ENCODE assay signal across 8 cellular contexts in the genomic region with DNA sequence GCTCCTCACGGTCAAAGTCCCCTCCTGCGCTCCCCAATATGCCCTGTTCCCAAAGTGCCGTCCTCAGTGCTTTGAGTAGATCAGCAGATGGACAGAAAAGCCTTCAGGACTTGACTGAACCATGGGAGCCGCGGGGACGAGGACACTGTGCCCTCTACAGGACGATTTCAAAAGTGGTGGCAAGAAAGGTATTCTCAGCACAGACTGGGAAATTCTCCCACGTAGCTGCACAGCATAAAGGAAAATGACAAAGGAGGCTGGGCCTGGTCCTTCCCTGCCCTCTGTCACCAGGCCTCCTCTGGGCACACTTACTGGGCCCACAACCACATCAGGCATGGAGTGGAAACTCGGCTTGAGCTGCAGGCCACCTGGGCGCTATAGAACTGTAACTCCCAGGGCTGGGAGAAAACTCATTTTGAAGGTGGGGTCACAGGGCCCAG. TPM values are rescaled to one million over a fixed set of nuclear protein-coding genes. Genes with fewer than 3 reads are reported as not detected.
A peak's percentile ranks its signal among the peaks of the same experiment; 100 is the strongest.
DNase-seq lines count a peak whose midpoint lies in the region; ATAC-seq, FAIRE-seq and TF ChIP-seq lines count a peak whose summit lies in the region.

No MANE protein-coding gene starts in this region.

- 22 to 23% methylated on average over 10 of the region's 10 CpGs for WGBS in pancreas, 2 donors

- no peaks in the 10 kb centered on the region for H3K27me3 Mint-ChIP-seq in CD8-positive, alpha-beta memory T cell
- no peaks in the 10 kb centered on the region for H3K27me3 Mint-ChIP-seq in activated T-helper 17 cell treated with anti-CD3 and anti-CD28 coated beads, Interleukin-2, amount 50 U/mL, for 72 hours

- CTCF ChIA-PET in CD8-positive, alpha-beta memory T cell (lab: Charles Lee) = interaction anchor here (0.7 to 6.0 kb wide), 26 partner anchors 9 to 284 kb away, joined by 3 to 144 read pairs (median 4); a partner anchor contains a TSS

- H3K9me3 Mint-ChIP-seq in CD8-positive, alpha-beta memory T cell = no peaks in the 10 kb centered on the region
- H3K9me3 Mint-ChIP-seq in activated T-helper 17 cell treated with anti-CD3 and anti-CD28 coated beads, Interleukin-2, amount 50 U/mL, for 72 hours = no peaks in the 10 kb centered on the region

- intact Hi-C loops in pancreas (cut with DNase I) (loop anchor here in 1 of 3 donors (5.0 kb wide), 1 partner anchor 97 kb away; no protein-coding TSS in a partner anchor), uterus (cut with DNase I; ENCODE audit: low total_unique reads) (loop anchor here (10.0 kb wide), 1 partner anchor 85 kb away; no protein-coding TSS in a partner anchor)

- ATAC-seq in HG03460 (IDR thresholded peaks at IDR 0.05; ENCODE audit: unreplicated experiment) (peak; percentile 84), pancreas (peak; percentile 80 to 93 (median 89))
- ATAC-seq in activated T-helper 17 cell treated with anti-CD3 and anti-CD28 coated beads, Interleukin-2, amount 50 U/mL, for 72 hours (replicated peaks) = peak; percentile 96

- TF ChIP-seq CTCF in foreskin fibroblast (IDR thresholded peaks at IDR 0.05; ENCODE audit: low read depth, low read length) = peak; percentile 70
- peak; percentile 21 to 59 (median 52) for TF ChIP-seq CTCF in pancreas (IDR thresholded peaks at IDR 0.05)
- TF ChIP-seq CTCF in uterus (IDR thresholded peaks at IDR 0.05) = peak; percentile 39 to 56 (median 50)

- TF ChIP-seq POLR2A in uterus (IDR thresholded peaks at IDR 0.05) = no peak

- POLR2A ChIA-PET in CD8-positive, alpha-beta memory T cell (lab: Charles Lee) = no interaction called here

- no peaks in the 10 kb centered on the region for H3K9me3 ChIP-seq in CD8-positive, alpha-beta memory T cell (ENCODE audit: low read length)
- H3K9me3 ChIP-seq in pancreas (no peaks in the 10 kb centered on the region), uterus (no peaks in the 10 kb centered on the region)

- H3K4me1 ChIP-seq in CD8-positive, alpha-beta memory T cell (ENCODE audit: insufficient read depth, low read length) = no peaks in the 10 kb centered on the region
- H3K4me1 ChIP-seq in pancreas (peaks cover 4 to 18% (median 10%) of the 10 kb centered on the region in 3 donors), uterus (no peaks in the 10 kb centered on the region)

- no peak overlapping the region for H3K4me3 ChIP-seq in CD8-positive, alpha-beta memory T cell (ENCODE audit: low read length)
- no peak overlapping the region for H3K4me3 ChIP-seq in foreskin fibroblast (ENCODE audit: low read depth in 1 of 2, low read length in 2 of 2)
- H3K4me3 ChIP-seq in pancreas = no peak overlapping the region
- no peak overlapping the region for H3K4me3 ChIP-seq in uterus

- H3K36me3 Mint-ChIP-seq in CD8-positive, alpha-beta memory T cell = no peaks in the 10 kb centered on the region
- H3K36me3 Mint-ChIP-seq in activated T-helper 17 cell treated with anti-CD3 and anti-CD28 coated beads, Interleukin-2, amount 50 U/mL, for 72 hours (ENCODE audit: low read depth) = no peaks in the 10 kb centered on the region

- peak overlapping the region in 1 of 8 donors; percentile 47 for H3K27ac Mint-ChIP-seq in CD8-positive, alpha-beta memory T cell
- peak overlapping the region; percentile 44 for H3K27ac Mint-ChIP-seq in activated T-helper 17 cell treated with anti-CD3 and anti-CD28 coated beads, Interleukin-2, amount 50 U/mL, for 72 hours

- peak; percentile 32 to 64 (median 37) for DNase-seq in CD8-positive, alpha-beta memory T cell
- DNase-seq in GM19240 (ENCODE audit: insufficient read length, low spot score) (peak; percentile 76), OCI-M1 (lab: John Stamatoyannopoulos, UW) (peak; percentile 76), foreskin fibroblast (peak; percentile 54 to 81), pancreas (peak; percentile 57 to 81 (median 68)), uterus (peak in 1 of 2 donors; percentile 49)

- FAIRE-seq in pancreas (lab: Jason Lieb, UNC) = no peak

- H3K4me3 Mint-ChIP-seq in CD8-positive, alpha-beta memory T cell = no peak overlapping the region
- H3K4me3 Mint-ChIP-seq in activated T-helper 17 cell treated with anti-CD3 and anti-CD28 coated beads, Interleukin-2, amount 50 U/mL, for 72 hours = no peak overlapping the region

- no peak overlapping the region for H3K27ac ChIP-seq in CD8-positive, alpha-beta memory T cell (ENCODE audit: low read depth, low read length)
- H3K27ac ChIP-seq in pancreas = peak overlapping the region in 3 of 4 donors; percentile 22 to 69 (median 66)
- peak overlapping the region in 1 of 2 donors; percentile 20 for H3K27ac ChIP-seq in uterus

- peaks cover 0 to 2% (median 2%) of the 10 kb centered on the region in 3 donors for H3K4me1 Mint-ChIP-seq in CD8-positive, alpha-beta memory T cell
- peaks cover 4% of the 10 kb centered on the region for H3K4me1 Mint-ChIP-seq in activated T-helper 17 cell treated with anti-CD3 and anti-CD28 coated beads, Interleukin-2, amount 50 U/mL, for 72 hours

- H3K27me3 ChIP-seq in CD8-positive, alpha-beta memory T cell (ENCODE audit: insufficient read depth, low read length, poor library complexity, severe bottlenecking) = no peaks in the 10 kb centered on the region
- H3K27me3 ChIP-seq in pancreas (no peaks in the 10 kb centered on the region), uterus (no peaks in the 10 kb centered on the region)

- H3K36me3 ChIP-seq in CD8-positive, alpha-beta memory T cell (ENCODE audit: insufficient read depth, low read length) = no peaks in the 10 kb centered on the region
- no peaks in the 10 kb centered on the region for H3K36me3 ChIP-seq in pancreas
- no peaks in the 10 kb centered on the region for H3K36me3 ChIP-seq in uterus

RNA-seq across cellular contexts. Expression of a gene that starts 16.7 kb away (rescaled TPM):
- total RNA-seq in CD8-positive, alpha-beta memory T cell = 10 to 100 TPM; 25.4 to 27.4 TPM
- polyA plus RNA-seq in CD8-positive, alpha-beta memory T cell = 20.4 TPM
- 10 to 100 TPM; 28.4 TPM for total RNA-seq in activated T-helper 17 cell treated with anti-CD3 and anti-CD28 coated beads, Interleukin-2, amount 50 U/mL, for 72 hours
- total RNA-seq in pancreas (10 to 100 TPM; 20.3 to 32.3 (median 22.1) TPM), uterus (10 to 100 TPM; 37.6 to 96.6 (median 54.6) TPM)
- polyA plus RNA-seq in pancreas = 10 to 100 TPM in 1 of 2 donors, 1 to 10 TPM in 1; 9.7 to 16.2 TPM
